In genomic region chr2:143426296-143426695, GRCh38 we compare ENCODE assay signal across 14 cellular contexts.
DNase-seq lines count a peak whose midpoint lies in the region; ATAC-seq and TF ChIP-seq lines count a peak whose summit lies in the region.
"Had no signal": no experiment of that assay in that cellular context is flagged by ENCODE, and none has a peak within 500 bp of the region (broad histone marks: within the 10 kb centered on the region; RNA-seq: fewer than 3 reads in every experiment).

No MANE protein-coding gene starts in this region.

- no peak overlapping the region for H2AFZ ChIP-seq in trophoblast cell (ENCODE audit: insufficient read depth, low read length, poor library complexity)
- H2AFZ ChIP-seq: parathyroid adenoma had no signal

- H3K27ac ChIP-seq in trophoblast cell (ENCODE audit: low read depth, low read length) = no peak overlapping the region
- H3K27ac ChIP-seq: C4-2B, parathyroid adenoma had no signal

- no peaks in the 10 kb centered on the region for H3K36me3 ChIP-seq in trophoblast cell (ENCODE audit: control insufficient read depth in 1 of 2, insufficient read depth in 2 of 2, low read length in 2 of 2)

- H3K9ac ChIP-seq in trophoblast cell (ENCODE audit: low read length) = no peak overlapping the region
- H3K9ac ChIP-seq: parathyroid adenoma had no signal

- H3K23ac ChIP-seq in trophoblast cell (ENCODE audit: low read length) = no peak overlapping the region

- no peaks in the 10 kb centered on the region for H3K9me3 ChIP-seq in trophoblast cell (ENCODE audit: insufficient read depth, low read depth, low read length)

- in situ Hi-C loops in astrocyte of the spinal cord (cut with HindIII; ENCODE audit: low sequenced_read_pairs) = no loop called here

- ATAC-seq in GM19395 (IDR thresholded peaks at IDR 0.05; ENCODE audit: unreplicated experiment) (no peak), GM21576 (IDR thresholded peaks at IDR 0.05; ENCODE audit: unreplicated experiment) (no peak)
- ATAC-seq: Panc1 had no signal

- no peaks in the 10 kb centered on the region for H3K79me1 ChIP-seq in trophoblast cell (ENCODE audit: low read length)

- WGBS in trophoblast cell (ENCODE audit: extremely low coverage, insufficient coverage, insufficient read length) = no CpG with 5 or more reads among the region's 4 CpGs

- no peak overlapping the region for H3K4ac ChIP-seq in trophoblast cell (ENCODE audit: low read depth, low read length)

- no peak overlapping the region for H3K4me2 ChIP-seq in trophoblast cell (ENCODE audit: low read length)

- H2AK5ac ChIP-seq in trophoblast cell (ENCODE audit: low read length) = no peak overlapping the region

- DNase-seq in AG08396 (ENCODE audit: low spot score) (peak; percentile 47), HS-5 (ENCODE audit: low read depth) (peak; percentile 84), astrocyte of the spinal cord (ENCODE audit: low read depth, low spot score) (peak; percentile 83), iris pigment epithelial cell (ENCODE audit: low read depth) (peak; percentile 94), NCI-H526 treated with DMSO at 0.1 percent for 48 hours (lab: John Stamatoyannopoulos, UW) (no peak), trophoblast cell (no peak)
- DNase-seq: GF-D8; NCI-H1436 treated with DMSO at 0.1 percent for 48 hours; stimulated activated CD4-positive, alpha-beta T cell treated with anti-CD3 and anti-CD28 coated beads, Interleukin-2, amount 100 ng/mL, for 24 hours had no signal

- H2BK120ac ChIP-seq in trophoblast cell (ENCODE audit: insufficient read depth, low read length, poor library complexity) = no peak overlapping the region

- H3K79me2 ChIP-seq in trophoblast cell (ENCODE audit: control insufficient read depth, insufficient read depth, low read length, poor library complexity) = no peaks in the 10 kb centered on the region
- H3K79me2 ChIP-seq: parathyroid adenoma had no signal

- no peak overlapping the region for H4K91ac ChIP-seq in trophoblast cell (ENCODE audit: low read depth, low read length)

- H3K14ac ChIP-seq in trophoblast cell (ENCODE audit: low read length) = no peak overlapping the region

- H3K18ac ChIP-seq in trophoblast cell (ENCODE audit: low read length) = no peak overlapping the region

- no peak for TF ChIP-seq CTCF in astrocyte of the spinal cord (IDR thresholded peaks at IDR 0.05; ENCODE audit: low read depth, low read length)

- H3K4me3 ChIP-seq in astrocyte of the spinal cord (ENCODE audit: low read depth, low read length) (no peak overlapping the region), trophoblast cell (ENCODE audit: low read depth, low read length) (no peak overlapping the region)

- H3K27me3 ChIP-seq in trophoblast cell (ENCODE audit: insufficient read depth, low read length) = no peaks in the 10 kb centered on the region

- no peak overlapping the region for H2BK12ac ChIP-seq in trophoblast cell (ENCODE audit: low read length)

- no peak overlapping the region for H4K12ac ChIP-seq in trophoblast cell (ENCODE audit: low read depth, low read length)

- H2BK5ac ChIP-seq in trophoblast cell (ENCODE audit: low read depth, low read length, poor library complexity) = no peak overlapping the region

- no peaks in the 10 kb centered on the region for H3K4me1 ChIP-seq in trophoblast cell (ENCODE audit: control insufficient read depth in 1 of 2, insufficient read depth in 2 of 2, low read length in 2 of 2)
- H3K4me1 ChIP-seq: parathyroid adenoma had no signal

- no peak overlapping the region for H4K8ac ChIP-seq in trophoblast cell (ENCODE audit: low read depth, low read length)

Comparison
In these comparisons a context has a peak if more than half of its experiments do, and no peak if none do; other contexts are left out.
1. DNase-seq: peak in AG08396 (single experiment), HS-5 (single experiment), astrocyte of the spinal cord (single experiment) and iris pigment epithelial cell (single experiment); none in NCI-H526 treated with DMSO at 0.1 percent for 48 hours (single experiment) and trophoblast cell (0 of 2).